In the genomic region with DNA sequence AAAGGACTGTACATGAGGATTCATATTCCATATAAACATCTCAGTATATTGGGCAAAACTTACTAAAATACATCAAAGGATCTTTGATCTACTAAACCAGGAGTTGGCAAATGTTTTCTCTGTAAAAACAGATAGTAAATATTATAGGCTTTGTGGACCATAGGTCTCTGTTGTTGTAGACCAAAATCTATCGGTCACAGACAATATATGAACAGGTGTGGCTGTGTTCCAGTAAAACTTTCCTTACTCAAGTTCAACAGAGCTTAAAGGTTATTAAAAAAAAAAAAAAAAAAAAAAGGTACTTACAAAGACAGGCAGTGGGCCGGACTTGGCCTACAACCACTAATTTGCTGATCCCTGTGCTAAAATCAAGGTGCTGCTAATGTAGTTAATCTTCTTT, we compare ENCODE assay signal across 30 cellular contexts.
"Had no signal": no experiment of that assay in that cellular context is flagged by ENCODE, and none has a peak within 500 bp of the region (broad histone marks: within the 10 kb centered on the region; RNA-seq: fewer than 3 reads in every experiment).

No MANE protein-coding gene starts in this region.

- ATAC-seq: left cardiac atrium; naive thymus-derived CD8-positive, alpha-beta T cell; right cardiac atrium; stimulated activated memory B cell treated with anti-CD40 and anti-IgM and Interleukin-4, amounts not matched to agents 10 μg/mL and 1 μg/mL and 100 μg/mL, for 72 hours; stimulated activated naive CD8-positive, alpha-beta T cell treated with anti-CD3 and anti-CD28 coated beads, Interleukin-15, amount 100 ng/mL, for 72 hours; upper lobe of right lung had no signal

- H3K4me1 Mint-ChIP-seq: naive thymus-derived CD8-positive, alpha-beta T cell; stimulated activated naive CD8-positive, alpha-beta T cell treated with anti-CD3 and anti-CD28 coated beads, Interleukin-15, amount 100 ng/mL, for 72 hours had no signal

- H3K4me2 ChIP-seq: neural progenitor cell, smooth muscle cell had no signal

- H3K9ac ChIP-seq: neural progenitor cell had no signal

- H3K27ac Mint-ChIP-seq: naive thymus-derived CD8-positive, alpha-beta T cell; nephron progenitor cell; neural progenitor cell; progenitor cell of endocrine pancreas; stimulated activated memory B cell treated with anti-CD40 and anti-IgM and Interleukin-4, amounts not matched to agents 10 μg/mL and 1 μg/mL and 100 μg/mL, for 72 hours; stimulated activated naive CD8-positive, alpha-beta T cell treated with anti-CD3 and anti-CD28 coated beads, Interleukin-15, amount 100 ng/mL, for 72 hours had no signal

- H3K4me1 ChIP-seq: sigmoid colon, upper lobe of right lung had no signal

- DNase-seq: head of caudate nucleus; hippocampal formation; kidney glomerular epithelial cell; left cardiac atrium; left ventricle myocardium inferior; mesendoderm; naive thymus-derived CD8-positive, alpha-beta T cell; nephron progenitor cell; ovary; retina; right cardiac atrium; sigmoid colon; stimulated activated CD4-positive, alpha-beta T cell treated with anti-CD3 and anti-CD28 coated beads, Interleukin-1b, Interleukin-23, amount 100 ng/mL, for 48 hours; stimulated activated CD4-positive, alpha-beta T cell treated with anti-CD3 and anti-CD28 coated beads, Interleukin-2, amount 100 ng/mL, for 48 hours; stimulated activated CD4-positive, alpha-beta T cell treated with anti-CD3 and anti-CD28 coated beads, Interleukin-4, amount 100 ng/mL, for 4 hours; stimulated activated CD8-positive, alpha-beta memory T cell treated with anti-CD3 and anti-CD28 coated beads, Interleukin-4, amount 100 ng/mL, for 48 hours; stimulated activated naive CD4-positive, alpha-beta T cell treated with Interleukin-2 at 50 U/mL for 16 hours; stimulated activated naive CD8-positive, alpha-beta T cell treated with anti-CD3 and anti-CD28 coated beads, Interleukin-15, amount 100 ng/mL, for 72 hours; substantia nigra; upper lobe of right lung had no signal

- H3K36me3 Mint-ChIP-seq: naive thymus-derived CD8-positive, alpha-beta T cell had no signal

- H3K4me3 ChIP-seq: left ventricle myocardium inferior, lung, neural progenitor cell, ovary, sigmoid colon, smooth muscle cell, tibial nerve, upper lobe of right lung had no signal

- H3K36me3 ChIP-seq: left ventricle myocardium inferior, neural progenitor cell, neutrophil, ovary, sigmoid colon, tibial nerve, upper lobe of right lung had no signal

- H3K4me3 Mint-ChIP-seq: mesothelial cell of epicardium; naive thymus-derived CD8-positive, alpha-beta T cell; nephron progenitor cell; neural progenitor cell; stimulated activated memory B cell treated with anti-CD40 and anti-IgM and Interleukin-4, amounts not matched to agents 10 μg/mL and 1 μg/mL and 100 μg/mL, for 72 hours; stimulated activated naive CD8-positive, alpha-beta T cell treated with anti-CD3 and anti-CD28 coated beads, Interleukin-15, amount 100 ng/mL, for 72 hours had no signal

- H3K9me3 ChIP-seq: left ventricle myocardium inferior, neutrophil, ovary, sigmoid colon, tibial nerve, upper lobe of right lung had no signal

- H3K9me3 Mint-ChIP-seq: naive thymus-derived CD8-positive, alpha-beta T cell; stimulated activated memory B cell treated with anti-CD40 and anti-IgM and Interleukin-4, amounts not matched to agents 10 μg/mL and 1 μg/mL and 100 μg/mL, for 72 hours; stimulated activated naive CD8-positive, alpha-beta T cell treated with anti-CD3 and anti-CD28 coated beads, Interleukin-15, amount 100 ng/mL, for 72 hours had no signal

- H3K27me3 ChIP-seq: neural progenitor cell, neutrophil, ovary, sigmoid colon, tibial nerve, upper lobe of right lung had no signal

- H3K27me3 Mint-ChIP-seq: progenitor cell of endocrine pancreas; stimulated activated memory B cell treated with anti-CD40 and anti-IgM and Interleukin-4, amounts not matched to agents 10 μg/mL and 1 μg/mL and 100 μg/mL, for 72 hours; stimulated activated naive CD8-positive, alpha-beta T cell treated with anti-CD3 and anti-CD28 coated beads, Interleukin-15, amount 100 ng/mL, for 72 hours had no signal

- H3K27ac ChIP-seq: left ventricle myocardium inferior, neural progenitor cell, neutrophil, ovary, sigmoid colon, tibial nerve, upper lobe of right lung had no signal

- H2AFZ ChIP-seq: neural progenitor cell had no signal

- FAIRE-seq: keratinocyte, urothelium cell line had no signal
